8 cellular contexts compared by ENCODE assay signal in the genomic region with DNA sequence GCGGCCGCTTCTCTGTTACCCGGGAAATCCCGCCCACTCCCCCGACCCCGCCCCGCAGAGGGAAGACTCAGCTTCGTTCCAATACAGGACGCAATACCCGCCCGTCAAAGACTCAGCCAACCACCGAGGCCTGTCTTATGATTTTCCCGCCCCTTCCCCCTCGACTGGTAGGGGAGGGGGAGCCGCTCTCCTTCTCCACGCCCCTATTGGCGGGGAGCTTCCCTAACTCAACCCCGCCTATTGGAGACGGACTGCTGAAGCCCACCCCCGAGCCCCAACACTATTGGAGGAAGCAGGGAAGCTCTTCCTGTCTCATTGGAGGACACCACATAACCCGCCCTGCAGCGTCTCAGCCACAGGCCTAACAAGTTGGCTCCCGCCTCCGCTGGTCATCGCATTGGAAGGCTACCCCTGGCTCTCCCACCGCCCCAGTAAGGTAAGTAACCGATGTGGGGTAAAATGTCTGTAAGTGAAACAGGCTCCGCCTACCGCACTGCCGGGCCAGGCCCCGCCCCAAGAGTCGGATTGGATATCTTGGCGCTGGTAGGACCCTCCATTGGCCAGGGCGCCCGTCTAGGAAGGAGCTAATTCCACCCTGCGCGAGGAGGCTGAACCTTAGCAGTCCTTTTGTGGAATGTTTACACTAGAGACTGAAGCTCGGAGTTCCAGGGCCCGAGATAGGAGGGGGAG. TPM values are rescaled to one million over a fixed set of nuclear protein-coding genes. Genes with fewer than 3 reads are reported as not detected.
DNase-seq lines count a peak whose midpoint lies in the region; ATAC-seq lines count a peak whose summit lies in the region.

A gene (minus strand): TSS at position 17 of the 690 bp plus-strand sequence. CDS start 21,315 bp downstream, outside the sequence.

- peak within 1 kb of the TSS; percentile 98 to 100 (median 99) for H3K27ac Mint-ChIP-seq in CD4-positive, alpha-beta memory T cell

- H3K4me1 Mint-ChIP-seq in CD4-positive, alpha-beta memory T cell = peaks cover 35 to 72% (median 49%) of the 10 kb centered on the region in 4 donors

- no peaks in the 10 kb centered on the region for H3K36me3 ChIP-seq in CD4-positive, alpha-beta memory T cell (ENCODE audit: insufficient read depth, low read length)
- H3K36me3 ChIP-seq in effector memory CD4-positive, alpha-beta T cell (ENCODE audit: control insufficient read depth, insufficient read depth, low read length) = no peaks in the 10 kb centered on the region

- H3K4me1 ChIP-seq in CD4-positive, alpha-beta memory T cell (ENCODE audit: insufficient read depth, low read length) = peaks cover 56% of the 10 kb centered on the region
- peaks cover 21% of the 10 kb centered on the region for H3K4me1 ChIP-seq in effector memory CD4-positive, alpha-beta T cell (ENCODE audit: control insufficient read depth, insufficient read depth, low read length, poor library complexity, severe bottlenecking)

- intact Hi-C loops in CD4-positive, alpha-beta memory T cell (cut with micrococcal nuclease) = loop anchor here (1.0 to 10.0 kb wide), 13 partner anchors 84 to 1973 kb away; a partner anchor contains a TSS

- H3K27ac ChIP-seq in CD4-positive, alpha-beta memory T cell (ENCODE audit: low read depth, low read length) = peak within 1 kb of the TSS; percentile 98
- H3K27ac ChIP-seq in effector memory CD4-positive, alpha-beta T cell (ENCODE audit: insufficient read depth, low read length, poor library complexity, severe bottlenecking) = peak within 1 kb of the TSS; percentile 99

- CTCF ChIA-PET in CD4-positive, alpha-beta memory T cell (lab: Charles Lee; ENCODE audit: partially characterized antibody) = interaction anchor here (0.6 to 5.6 kb wide), 11 partner anchors 16 to 1538 kb away, joined by 3 to 62 read pairs (median 3); a partner anchor contains a TSS

- peak; percentile 97 to 100 (median 99) for DNase-seq in CD4-positive, alpha-beta memory T cell
- DNase-seq in HT1080 (ENCODE audit: low read depth) (peak; percentile 100), NOMO-1 treated with DMSO at 0.1 percent for 48 hours (lab: John Stamatoyannopoulos, UW; ENCODE audit: unreplicated experiment) (peak; percentile 100), medulla oblongata (ENCODE audit: extremely low spot score) (peak; percentile 100)
- peak; percentile 99 for DNase-seq in activated CD8-positive, alpha-beta memory T cell treated with anti-CD3 and anti-CD28 coated beads for 4 hours (ENCODE audit: low read depth in 2 of 2)
- DNase-seq in effector memory CD4-positive, alpha-beta T cell = peak; percentile 99
- DNase-seq in stimulated activated CD8-positive, alpha-beta memory T cell treated with anti-CD3 and anti-CD28 coated beads, Interleukin-12 subunit alpha, Interleukin-12 subunit beta, amount 100 ng/mL, for 1 hour (ENCODE audit: low read depth) = peak; percentile 99

- H3K36me3 Mint-ChIP-seq in CD4-positive, alpha-beta memory T cell = peaks cover 0 to 24% of the 10 kb centered on the region in 2 donors

- ATAC-seq in GM21360 (IDR thresholded peaks at IDR 0.05; ENCODE audit: unreplicated experiment) = peak; percentile 33

- no peaks in the 10 kb centered on the region for H3K9me3 ChIP-seq in CD4-positive, alpha-beta memory T cell (ENCODE audit: control insufficient read depth in 1 of 2, low read length in 2 of 2)
- no peaks in the 10 kb centered on the region for H3K9me3 ChIP-seq in effector memory CD4-positive, alpha-beta T cell (ENCODE audit: control insufficient read depth, low read length)

- POLR2A ChIA-PET in CD4-positive, alpha-beta memory T cell (lab: Charles Lee; ENCODE audit: partially characterized antibody) = interaction anchor here (0.7 to 7.2 kb wide), 29 partner anchors 9 to 1458 kb away, joined by 3 to 222 read pairs (median 5); a partner anchor contains a TSS

- no peaks in the 10 kb centered on the region for H3K9me3 Mint-ChIP-seq in CD4-positive, alpha-beta memory T cell

- H3K27me3 ChIP-seq in CD4-positive, alpha-beta memory T cell (ENCODE audit: insufficient read depth, low read length) = no peaks in the 10 kb centered on the region
- H3K27me3 ChIP-seq in effector memory CD4-positive, alpha-beta T cell (replicated peaks; ENCODE audit: control insufficient read depth, insufficient read depth, low read length, poor library complexity, severe bottlenecking) = no peaks in the 10 kb centered on the region

- H3K4me3 Mint-ChIP-seq in CD4-positive, alpha-beta memory T cell = peak within 1 kb of the TSS; percentile 90 to 99 (median 98)

- H3K4me3 ChIP-seq in CD4-positive, alpha-beta memory T cell (ENCODE audit: low read length in 2 of 2) = peak within 1 kb of the TSS; percentile 81 to 86
- peak within 1 kb of the TSS; percentile 84 for H3K4me3 ChIP-seq in effector memory CD4-positive, alpha-beta T cell (ENCODE audit: insufficient read depth, low read depth, low read length, poor library complexity, severe bottlenecking)

- H3K27me3 Mint-ChIP-seq in CD4-positive, alpha-beta memory T cell = peaks cover 0 to 2% of the 10 kb centered on the region in 2 donors

RNA-seq across cellular contexts. Expression of the gene that starts here (rescaled TPM):
- 100 to 1,000 TPM; 128 to 134 TPM for total RNA-seq in CD4-positive, alpha-beta memory T cell
- polyA plus RNA-seq in CD4-positive, alpha-beta memory T cell = 10 to 100 TPM in 1 of 2 donors, 1 to 10 TPM in 1; 7.0 to 25.9 TPM
- 25.6 and 34.2 TPM in 2 replicates for total RNA-seq in HT1080 (2014; rRNA removed; shearing (Covaris generic))
- 29.0 and 39.2 TPM in 2 replicates for polyA plus RNA-seq in HT1080 (2015; cell fraction: cytosol; rRNA removed)
- polyA plus RNA-seq in HT1080 (2015; cell fraction: nucleus; rRNA removed) = 63.3 and 64.3 TPM in 2 replicates

Comparison
In these comparisons a context has a peak if more than half of its experiments do, and no peak if none do; other contexts are left out.
1. Peak in every context shown above with its lines: DNase-seq, ATAC-seq, H3K4me3 ChIP-seq and H3K27ac ChIP-seq.